Comparison of ENCODE assay signal across 10 cellular contexts in the genomic region with DNA sequence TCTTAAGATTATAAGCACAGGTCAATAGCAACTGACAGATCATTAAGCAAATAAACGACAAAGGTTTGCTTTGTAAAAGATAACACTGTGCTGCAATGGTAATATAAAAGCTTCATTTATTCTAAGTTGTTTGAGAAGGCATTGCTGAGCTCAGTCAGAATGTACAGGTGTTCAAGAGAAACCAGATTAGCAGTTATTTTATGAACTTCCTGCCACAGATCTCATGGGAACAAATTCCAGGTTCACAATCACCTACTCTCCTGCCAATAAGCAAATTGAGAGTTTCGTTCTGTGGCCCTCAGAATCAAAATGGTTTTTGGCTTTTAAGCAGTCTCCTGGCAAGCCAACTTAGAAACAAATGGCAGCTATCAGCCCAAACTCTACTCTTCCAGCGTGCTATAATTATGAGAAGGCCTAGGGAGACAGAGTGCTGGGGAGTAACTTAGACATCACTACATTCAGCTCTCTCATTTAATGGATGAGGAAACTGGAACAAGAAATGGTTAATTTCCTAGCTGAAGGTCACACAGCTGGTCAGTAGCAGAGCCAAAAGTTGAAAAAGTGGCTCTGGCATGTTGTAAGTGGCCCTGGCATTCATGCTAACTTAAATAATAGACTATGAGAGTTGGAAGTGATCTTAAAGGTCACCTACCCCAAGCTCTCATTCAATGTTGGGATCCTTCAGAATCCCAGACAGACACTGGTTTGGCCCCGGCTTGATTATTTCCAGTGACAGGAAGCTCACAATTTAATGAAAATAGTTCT.
DNase-seq lines count a peak whose midpoint lies in the region; ATAC-seq and TF ChIP-seq lines count a peak whose summit lies in the region.
"Had no signal": no experiment of that assay in that cellular context is flagged by ENCODE, and none has a peak within 500 bp of the region (broad histone marks: within the 10 kb centered on the region; RNA-seq: fewer than 3 reads in every experiment).

No MANE protein-coding gene starts in this region.

- H2BK5ac ChIP-seq in mesenchymal stem cell (ENCODE audit: low read depth, low read length, poor library complexity, severe bottlenecking) = no peak overlapping the region

- no peak overlapping the region for H4K91ac ChIP-seq in mesenchymal stem cell (ENCODE audit: low read length)

- no peak overlapping the region for H4K8ac ChIP-seq in mesenchymal stem cell (ENCODE audit: low read length)

- no peaks in the 10 kb centered on the region for H3K27me3 ChIP-seq in ACC112 (ENCODE audit: insufficient read depth, low read length)
- no peaks in the 10 kb centered on the region for H3K27me3 ChIP-seq in mesenchymal stem cell (ENCODE audit: control insufficient read depth in 1 of 2, insufficient read depth in 1 of 2, low read length in 2 of 2)
- H3K27me3 ChIP-seq: Peyer's patch had no signal

- H3K4ac ChIP-seq in mesenchymal stem cell (ENCODE audit: low read depth in 1 of 2, low read length in 2 of 2) = no peak overlapping the region

- no peak overlapping the region for H2BK15ac ChIP-seq in mesenchymal stem cell (ENCODE audit: low read depth, poor library complexity, severe bottlenecking)

- H3K79me1 ChIP-seq in mesenchymal stem cell (replicated peaks; ENCODE audit: low read length, poor library complexity, severe bottlenecking) = no peaks in the 10 kb centered on the region

- H3K79me2 ChIP-seq in ACC112 (ENCODE audit: control insufficient read depth, insufficient read depth, low read length, unreplicated experiment) = no peaks in the 10 kb centered on the region

- no peaks in the 10 kb centered on the region for H3K9me3 ChIP-seq in mesenchymal stem cell (ENCODE audit: control insufficient read depth, low read length)
- H3K9me3 ChIP-seq: Peyer's patch had no signal

- H3K23ac ChIP-seq in mesenchymal stem cell (ENCODE audit: low read length in 2 of 2) = no peak overlapping the region

- H3K9ac ChIP-seq in mesenchymal stem cell (ENCODE audit: low read length) = peak overlapping the region; percentile 80

- H3K27ac ChIP-seq in ACC112 (ENCODE audit: low read depth, low read length) (peak overlapping the region; percentile 65), mesenchymal stem cell (ENCODE audit: low read length, poor library complexity, severe bottlenecking) (no peak overlapping the region)

- no peak overlapping the region for H3K4me3 Mint-ChIP-seq in natural killer cell treated with Interleukin-12 subunit alpha and Interleukin-12 subunit beta and Interleukin-15 and Interleukin-18, amount 100 ng/mL, for 72 hours

- ATAC-seq in GM21619 (IDR thresholded peaks at IDR 0.05; ENCODE audit: unreplicated experiment) (peak; percentile 63), SK-N-SH treated with all-trans-retinoic acid at 6 μM for 48 hours (peak; percentile 22)
- no peak for ATAC-seq in natural killer cell treated with Interleukin-12 subunit alpha and Interleukin-12 subunit beta and Interleukin-15 and Interleukin-18, amount 100 ng/mL, for 72 hours

- no peak overlapping the region for H2BK12ac ChIP-seq in mesenchymal stem cell (ENCODE audit: low read length in 2 of 2)

- no peak overlapping the region for H3K14ac ChIP-seq in mesenchymal stem cell (ENCODE audit: low read length in 2 of 2)

- H3K9me3 Mint-ChIP-seq in natural killer cell treated with Interleukin-12 subunit alpha and Interleukin-12 subunit beta and Interleukin-15 and Interleukin-18, amount 100 ng/mL, for 72 hours = no peaks in the 10 kb centered on the region

- H3K18ac ChIP-seq in mesenchymal stem cell (ENCODE audit: low read depth in 1 of 2, low read length in 2 of 2) = no peak overlapping the region

- no peak for DNase-seq in mesenchymal stem cell
- no peak for DNase-seq in NCI-H2081 treated with DMSO at 0.1 percent for 48 hours (lab: John Stamatoyannopoulos, UW)
- DNase-seq in natural killer cell treated with Interleukin-12 subunit alpha and Interleukin-12 subunit beta and Interleukin-15 and Interleukin-18, amount 100 ng/mL, for 72 hours (ENCODE audit: low spot score) = no peak
- no peak for DNase-seq in NCI-H2029 (lab: John Stamatoyannopoulos, UW)
- no peak for DNase-seq in G401 (ENCODE audit: low spot score)
- DNase-seq: H7, Peyer's patch had no signal

- H2AFZ ChIP-seq in ACC112 (ENCODE audit: low read length, unreplicated experiment) = no peak overlapping the region
- no peak overlapping the region for H2AFZ ChIP-seq in mesenchymal stem cell (ENCODE audit: low read depth, low read length)

- H3K36me3 Mint-ChIP-seq in natural killer cell treated with Interleukin-12 subunit alpha and Interleukin-12 subunit beta and Interleukin-15 and Interleukin-18, amount 100 ng/mL, for 72 hours = peaks cover 38% of the 10 kb centered on the region

- no peak overlapping the region for H2AK5ac ChIP-seq in mesenchymal stem cell (ENCODE audit: low read length, severe bottlenecking)

- H3K4me3 ChIP-seq in ACC112 (ENCODE audit: low read depth, low read length) (no peak overlapping the region), mesenchymal stem cell (ENCODE audit: insufficient read depth in 1 of 2, low read depth in 1 of 2, low read length in 2 of 2) (peak overlapping the region in 1 of 2 experiments; percentile 67)
- H3K4me3 ChIP-seq: Peyer's patch had no signal

- no peak overlapping the region for H3K27ac Mint-ChIP-seq in natural killer cell treated with Interleukin-12 subunit alpha and Interleukin-12 subunit beta and Interleukin-15 and Interleukin-18, amount 100 ng/mL, for 72 hours

- H3K4me2 ChIP-seq in mesenchymal stem cell (ENCODE audit: low read length, poor library complexity, severe bottlenecking) = no peak overlapping the region

- H3K4me1 Mint-ChIP-seq in natural killer cell treated with Interleukin-12 subunit alpha and Interleukin-12 subunit beta and Interleukin-15 and Interleukin-18, amount 100 ng/mL, for 72 hours (ENCODE audit: low read depth in 2 of 2) = peaks cover 25 to 30% of the 10 kb centered on the region in 2 donors

- in situ Hi-C loops in G401 (cut with HindIII; ENCODE audit: low sequenced_read_pairs) = no loop called here

- no peaks in the 10 kb centered on the region for H3K27me3 Mint-ChIP-seq in natural killer cell treated with Interleukin-12 subunit alpha and Interleukin-12 subunit beta and Interleukin-15 and Interleukin-18, amount 100 ng/mL, for 72 hours

- 85% methylated on average over 3 of the region's 4 CpGs for WGBS in mesenchymal stem cell

- H3K4me1 ChIP-seq in ACC112 (ENCODE audit: control insufficient read depth, insufficient read depth, low read length, unreplicated experiment) = peaks cover 25% of the 10 kb centered on the region
- H3K4me1 ChIP-seq in mesenchymal stem cell (ENCODE audit: control insufficient read depth, insufficient read depth, low read depth, low read length) = no peaks in the 10 kb centered on the region

- H3K36me3 ChIP-seq in ACC112 (ENCODE audit: insufficient read depth, low read length) (no peaks in the 10 kb centered on the region), mesenchymal stem cell (ENCODE audit: control insufficient read depth in 1 of 2, insufficient read depth in 2 of 2, low read depth in 1 of 2, low read length in 2 of 2) (peaks cover 0 to 6% of the 10 kb centered on the region in 2 experiments)
- H3K36me3 ChIP-seq: Peyer's patch had no signal

- no peak overlapping the region for H2BK120ac ChIP-seq in mesenchymal stem cell (ENCODE audit: low read depth, low read length)

TF ChIP-seq in SK-N-SH treated with all-trans-retinoic acid at 6 μM for 48 hours, 23 proteins besides CTCF, POLR2A, EP300 and RAD21:
- no peak for TF ChIP-seq ARNTL (CRISPR knock-in tag; IDR thresholded peaks at IDR 0.05; ENCODE audit: borderline replicate concordance, low read depth)
- no peak for TF ChIP-seq ZNF8 (CRISPR knock-in tag; IDR thresholded peaks at IDR 0.05)
- no peak for TF ChIP-seq SNAI2 (CRISPR knock-in tag; IDR thresholded peaks at IDR 0.05)
- TF ChIP-seq, protein P1, sequence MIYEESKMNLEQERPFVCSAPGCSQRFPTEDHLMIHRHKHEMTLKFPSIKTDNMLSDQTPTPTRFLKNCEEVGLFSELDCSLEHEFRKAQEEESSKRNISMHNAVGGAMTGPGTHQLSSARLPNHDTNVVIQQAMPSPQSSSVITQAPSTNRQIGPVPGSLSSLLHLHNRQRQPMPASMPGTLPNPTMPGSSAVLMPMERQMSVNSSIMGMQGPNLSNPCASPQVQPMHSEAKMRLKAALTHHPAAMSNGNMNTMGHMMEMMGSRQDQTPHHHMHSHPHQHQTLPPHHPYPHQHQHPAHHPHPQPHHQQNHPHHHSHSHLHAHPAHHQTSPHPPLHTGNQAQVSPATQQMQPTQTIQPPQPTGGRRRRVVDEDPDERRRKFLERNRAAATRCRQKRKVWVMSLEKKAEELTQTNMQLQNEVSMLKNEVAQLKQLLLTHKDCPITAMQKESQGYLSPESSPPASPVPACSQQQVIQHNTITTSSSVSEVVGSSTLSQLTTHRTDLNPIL (CRISPR knock-in tag; IDR thresholded peaks at IDR 0.05; ENCODE audit: low read depth) = no peak
- no peak for TF ChIP-seq ZFP30 (CRISPR knock-in tag; IDR thresholded peaks at IDR 0.05)
- TF ChIP-seq ESRRG (CRISPR knock-in tag; IDR thresholded peaks at IDR 0.05) = no peak
- no peak for TF ChIP-seq CSDC2 (CRISPR knock-in tag; IDR thresholded peaks at IDR 0.05)
- TF ChIP-seq ISL1 (CRISPR knock-in tag; IDR thresholded peaks at IDR 0.05) = no peak
- TF ChIP-seq TOX (CRISPR knock-in tag; IDR thresholded peaks at IDR 0.05; ENCODE audit: borderline replicate concordance) = no peak
- no peak for TF ChIP-seq OSR1 (CRISPR knock-in tag; IDR thresholded peaks at IDR 0.05)
- no peak for TF ChIP-seq PPARA (CRISPR knock-in tag; IDR thresholded peaks at IDR 0.05; ENCODE audit: borderline replicate concordance)

Comparison
In these comparisons a context has a peak if more than half of its experiments do, and no peak if none do; other contexts are left out.
1. ATAC-seq: peak in GM21619 (single experiment) and SK-N-SH treated with all-trans-retinoic acid at 6 μM for 48 hours (single experiment); none in natural killer cell treated with Interleukin-12 subunit alpha and Interleukin-12 subunit beta and Interleukin-15 and Interleukin-18, amount 100 ng/mL, for 72 hours (0 of 2).